Comparison of ENCODE assay signal across 21 cellular contexts in the genomic region with DNA sequence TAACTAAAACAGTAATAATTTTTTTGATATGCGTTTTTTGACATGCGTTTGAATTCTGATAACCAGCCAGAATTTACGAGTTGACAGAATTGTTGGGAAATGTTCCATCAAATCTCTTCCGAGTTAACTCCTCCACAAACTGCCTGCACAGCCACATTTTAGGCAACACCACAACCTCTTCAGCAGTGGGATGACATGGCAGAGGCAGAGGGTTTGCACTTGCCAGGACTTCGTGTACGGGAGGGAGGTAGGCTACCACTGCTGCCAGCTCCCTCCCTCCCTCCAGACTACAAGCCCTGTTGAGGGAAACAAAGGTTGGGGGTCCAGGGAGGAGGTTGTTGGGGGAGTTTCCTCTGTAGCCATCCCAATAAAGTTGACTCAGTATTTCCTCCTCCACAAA. TPM values are rescaled to one million over a fixed set of nuclear protein-coding genes. Genes with fewer than 3 reads are reported as not detected.
A peak's percentile ranks its signal among the peaks of the same experiment; 100 is the strongest.
DNase-seq lines count a peak whose midpoint lies in the region; ATAC-seq and TF ChIP-seq lines count a peak whose summit lies in the region.
"Had no signal": no experiment of that assay in that cellular context is flagged by ENCODE, and none has a peak within 500 bp of the region (broad histone marks: within the 10 kb centered on the region; RNA-seq: fewer than 3 reads in every experiment).

No MANE protein-coding gene starts in this region.

- TF ChIP-seq POLR2A in heart left ventricle (IDR thresholded peaks at IDR 0.05), result no peak
- no peak for TF ChIP-seq POLR2A in uterus (IDR thresholded peaks at IDR 0.05)
- no peak for TF ChIP-seq POLR2A in ovary (IDR thresholded peaks at IDR 0.05)

- ATAC-seq in Right ventricle myocardium inferior, result peak; percentile 35
- ATAC-seq in heart left ventricle, result no peak
- ATAC-seq in omental fat pad (ENCODE audit: low FRiP score), result peak; percentile 57
- ATAC-seq: activated CD4-positive, CD25-positive, alpha-beta regulatory T cell treated with anti-CD3 and anti-CD28 coated beads, Interleukin-2, amount 50 U/mL, for 24 hours; body of pancreas had no signal

- no peaks in the 10 kb centered on the region for H3K36me3 ChIP-seq in heart left ventricle
- H3K36me3 ChIP-seq in uterus, result no peaks in the 10 kb centered on the region
- H3K36me3 ChIP-seq in ovary, result no peaks in the 10 kb centered on the region
- H3K36me3 ChIP-seq: lower lobe of right lung had no signal

- intact Hi-C loops in Right ventricle myocardium inferior (cut with DNase I) (no loop called here), heart left ventricle (cut with DNase I) (no loop called here), uterus (cut with DNase I; ENCODE audit: low total_unique reads) (no loop called here), ovary (cut with DNase I) (no loop called here)

- peaks cover 0 to 20% (median 1%) of the 10 kb centered on the region in 12 donors for H3K4me1 ChIP-seq in heart left ventricle
- H3K4me1 ChIP-seq in uterus, result no peaks in the 10 kb centered on the region
- peaks cover 2% of the 10 kb centered on the region for H3K4me1 ChIP-seq in ovary (ENCODE audit: insufficient read depth)
- H3K4me1 ChIP-seq: body of pancreas, Peyer's patch had no signal

- peak overlapping the region in 5 of 12 donors; percentile 4 to 34 (median 17) for H3K4me3 ChIP-seq in heart left ventricle
- no peak overlapping the region for H3K4me3 ChIP-seq in fibroblast of villous mesenchyme (ENCODE audit: low read depth, low read length)
- H3K4me3 ChIP-seq in uterus, result no peak overlapping the region
- no peak overlapping the region for H3K4me3 ChIP-seq in ovary
- H3K4me3 ChIP-seq: BLaER1 treated with 17β-estradiol and CSF1 and Interleukin-3, amounts not matched to agents 10 nM and 100 nM; body of pancreas; GM23338; lower lobe of right lung; Peyer's patch; SK-N-MC had no signal

- DNase-seq in Right ventricle myocardium inferior (ENCODE audit: missing footprints) (no peak), heart left ventricle (no peak), fibroblast of villous mesenchyme (ENCODE audit: low read depth) (peak; percentile 11), omental fat pad (ENCODE audit: low spot score) (no peak), uterus (no peak), NCI-H128 (lab: John Stamatoyannopoulos, UW; ENCODE audit: unreplicated experiment) (no peak), 8988T (no peak), ovary (no peak)
- DNase-seq: activated CD8-positive, alpha-beta memory T cell treated with anti-CD3 and anti-CD28 coated beads for 24 hours; body of pancreas; cortex of kidney; DMS 273 treated with DMSO at 0.1 percent for 48 hours; GF-D8; lower lobe of right lung; NCI-H1048; NCI-H69; Peyer's patch had no signal

- WGBS in heart left ventricle, 4 donors, result 41 to 54% (median 49%) methylated on average over 6 of the region's 6 CpGs
- 1 to 17% (median 3%) methylated on average over 6 of the region's 6 CpGs for WGBS in ovary, 3 donors

- H3K9me3 ChIP-seq in heart left ventricle, result no peaks in the 10 kb centered on the region
- no peaks in the 10 kb centered on the region for H3K9me3 ChIP-seq in uterus
- no peaks in the 10 kb centered on the region for H3K9me3 ChIP-seq in ovary
- H3K9me3 ChIP-seq: body of pancreas, lower lobe of right lung, Peyer's patch had no signal

- no peaks in the 10 kb centered on the region for H3K27me3 ChIP-seq in heart left ventricle
- no peaks in the 10 kb centered on the region for H3K27me3 ChIP-seq in uterus
- no peaks in the 10 kb centered on the region for H3K27me3 ChIP-seq in ovary
- H3K27me3 ChIP-seq: BLaER1 treated with 17β-estradiol and CSF1 and Interleukin-3, amounts not matched to agents 10 nM and 100 nM; body of pancreas; Peyer's patch had no signal

- no peak for TF ChIP-seq CTCF in heart left ventricle (IDR thresholded peaks at IDR 0.05)
- TF ChIP-seq CTCF in fibroblast of villous mesenchyme (IDR thresholded peaks at IDR 0.05; ENCODE audit: insufficient read depth, low read depth, low read length), result no peak
- no peak for TF ChIP-seq CTCF in omental fat pad (IDR thresholded peaks at IDR 0.05)
- no peak for TF ChIP-seq CTCF in uterus (IDR thresholded peaks at IDR 0.05)
- TF ChIP-seq CTCF in ovary (IDR thresholded peaks at IDR 0.05), result no peak

- peak overlapping the region in 4 of 12 donors; percentile 17 to 52 (median 46) for H3K27ac ChIP-seq in heart left ventricle
- peak overlapping the region; percentile 64 to 69 for H3K27ac ChIP-seq in uterus
- peak overlapping the region in 1 of 2 donors; percentile 64 for H3K27ac ChIP-seq in ovary
- H3K27ac ChIP-seq: body of pancreas, lower lobe of right lung, Peyer's patch, SK-N-MC had no signal

- TF ChIP-seq EP300 in ovary (IDR thresholded peaks at IDR 0.05), result no peak

RNA-seq across cellular contexts. Expression of a gene that starts 14.5 kb away (rescaled TPM):
- total RNA-seq in Right ventricle myocardium inferior (19.4 TPM), heart left ventricle (10 to 100 TPM in 8 of 9 donors, 1 to 10 TPM in 1; 8.9 to 29.5 (median 21.9) TPM), fibroblast of villous mesenchyme (13.9 and 21.2 TPM in 2 replicates), omental fat pad (10 to 100 TPM in 3 of 4 donors, 1 to 10 TPM in 1; 9.5 to 14.3 (median 11.6) TPM), uterus (100 to 1,000 TPM in 1 of 4 donors, 10 to 100 TPM in 3; 13.8 to 131 (median 34.8) TPM), ovary (10 to 100 TPM; 13.4 to 28.0 (median 22.4) TPM)
- polyA plus RNA-seq in heart left ventricle (10 to 100 TPM in 1 of 2 donors, 1 to 10 TPM in 1; 9.3 to 27.1 TPM), ovary (10 to 100 TPM; 17.2 to 18.2 TPM)

RNA-seq across cellular contexts. Expression of a gene that starts 43.4 kb away (rescaled TPM):
- total RNA-seq in Right ventricle myocardium inferior (10.7 TPM), heart left ventricle (10 to 100 TPM; 14.0 to 22.4 (median 16.2) TPM), fibroblast of villous mesenchyme (46.1 and 51.8 TPM in 2 replicates), omental fat pad (10 to 100 TPM; 29.5 to 34.5 (median 33.9) TPM), uterus (10 to 100 TPM in 3 of 4 donors, 1 to 10 TPM in 1; 9.7 to 42.0 (median 25.1) TPM), ovary (10 to 100 TPM; 18.2 to 25.6 (median 23.1) TPM)
- polyA plus RNA-seq in heart left ventricle (10 to 100 TPM in 1 of 2 donors, 1 to 10 TPM in 1; 3.7 to 18.7 TPM), ovary (1 to 10 TPM; 6.5 to 10.0 TPM)

Comparison
In these comparisons a context has a peak if more than half of its experiments do, and no peak if none do; other contexts are left out.
1. ATAC-seq: peak in Right ventricle myocardium inferior (single experiment) and omental fat pad (single experiment); none in heart left ventricle (0 of 4).